8 cellular contexts compared by ENCODE assay signal in the genomic region with DNA sequence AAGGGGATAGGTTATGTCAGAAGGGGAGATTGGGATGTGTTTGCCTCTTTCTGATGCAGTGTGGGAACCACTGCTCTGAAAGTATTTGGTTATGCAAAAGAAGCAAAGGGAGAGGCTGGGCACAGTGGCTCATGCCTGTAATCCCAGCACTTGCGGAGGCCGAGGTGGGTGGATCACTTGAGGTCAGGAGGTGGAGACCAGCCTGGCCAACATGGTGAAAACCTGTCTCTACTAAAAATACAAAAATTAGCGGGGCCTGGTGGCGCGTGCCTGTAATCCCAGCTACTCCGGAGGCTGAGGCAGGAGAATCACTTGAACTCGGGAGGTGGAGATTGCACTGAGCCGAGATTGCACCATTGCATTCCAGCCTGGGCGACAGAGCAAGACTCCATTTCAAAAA.
DNase-seq lines count a peak whose midpoint lies in the region; ATAC-seq and TF ChIP-seq lines count a peak whose summit lies in the region.
"Not testable (repeated sequence)": the region's sequence is repeated elsewhere in the genome, so short reads cannot be mapped to it uniquely, and the experiment has no call there.

No MANE protein-coding gene starts in this region.

- H3K27me3 ChIP-seq in ACC112 (ENCODE audit: insufficient read depth, low read length); adipocyte (replicated peaks; ENCODE audit: control insufficient read depth, insufficient read depth, low read length); lower lobe of right lung (ENCODE audit: low read depth); psoas muscle (ENCODE audit: insufficient read depth in 3 of 3, low read length in 2 of 3); subcutaneous abdominal adipose tissue (ENCODE audit: control insufficient read depth in 5 of 5, insufficient read depth in 4 of 5, low read length in 5 of 5); aorta (ENCODE audit: control insufficient read depth in 1 of 2, insufficient read depth in 2 of 2, low read length in 1 of 2): not testable (repeated sequence)

- H2AFZ ChIP-seq in ACC112 (ENCODE audit: low read length, unreplicated experiment) = not testable (repeated sequence)

- intact Hi-C loops in lower lobe of right lung (cut with DNase I); psoas muscle (cut with DNase I); aorta (cut with DNase I): not testable (repeated sequence)

- DNase-seq in NCI-H526 (lab: John Stamatoyannopoulos, UW) (peak; percentile 6 to 46), fibroblast of the aortic adventitia (ENCODE audit: low read depth) (peak; percentile 52), psoas muscle (peak; percentile 59 to 65)
- not testable (repeated sequence) for DNase-seq in adipocyte (ENCODE audit: low read depth); lower lobe of right lung; aorta

- H3K4me1 ChIP-seq in ACC112 (ENCODE audit: control insufficient read depth, insufficient read depth, low read length, unreplicated experiment) = peaks cover 21% of the 10 kb centered on the region
- H3K4me1 ChIP-seq in adipocyte (ENCODE audit: control insufficient read depth, insufficient read depth, low read length) = peaks cover 24% of the 10 kb centered on the region
- H3K4me1 ChIP-seq in lower lobe of right lung; aorta (ENCODE audit: control insufficient read depth in 1 of 2, insufficient read depth in 2 of 2, low read length in 2 of 2): not testable (repeated sequence)
- H3K4me1 ChIP-seq in psoas muscle = peaks cover 12% of the 10 kb centered on the region
- H3K4me1 ChIP-seq in subcutaneous abdominal adipose tissue (ENCODE audit: control insufficient read depth in 5 of 5, insufficient read depth in 5 of 5, low read length in 5 of 5) = peaks cover 0 to 13% (median 10%) of the 10 kb centered on the region in 5 donors

- not testable (repeated sequence) for H3K4me3 ChIP-seq in ACC112 (ENCODE audit: low read depth, low read length); fibroblast of the aortic adventitia (ENCODE audit: low read depth, low read length); lower lobe of right lung; psoas muscle; subcutaneous abdominal adipose tissue (ENCODE audit: low read depth in 1 of 5, low read length in 5 of 5); aorta (ENCODE audit: low read length in 2 of 2)
- H3K4me3 ChIP-seq in adipocyte (ENCODE audit: low read length) = peak overlapping the region; percentile 49

- H3K27ac ChIP-seq in ACC112 (ENCODE audit: low read depth, low read length) (peak overlapping the region; percentile 90), lower lobe of right lung (peak overlapping the region; percentile 71), psoas muscle (peak overlapping the region; percentile 82), subcutaneous abdominal adipose tissue (ENCODE audit: low read depth, low read length) (peak overlapping the region; percentile 76)
- H3K27ac ChIP-seq in aorta (ENCODE audit: low read depth in 1 of 2, low read length in 2 of 2) = not testable (repeated sequence)

- peak; percentile 53 to 64 for ATAC-seq in lower lobe of right lung
- ATAC-seq in psoas muscle = peak in 3 of 4 donors; percentile 41 to 49 (median 45)
- peak; percentile 44 for ATAC-seq in aorta (ENCODE audit: low FRiP score)

- not testable (repeated sequence) for H3K36me3 ChIP-seq in ACC112 (ENCODE audit: insufficient read depth, low read length); adipocyte (ENCODE audit: control insufficient read depth, insufficient read depth, low read length, severe bottlenecking); lower lobe of right lung; psoas muscle (ENCODE audit: insufficient read depth in 1 of 2, low read depth in 1 of 2); subcutaneous abdominal adipose tissue (ENCODE audit: control insufficient read depth in 5 of 5, insufficient read depth in 5 of 5, low read length in 5 of 5); aorta (ENCODE audit: control insufficient read depth in 1 of 2, insufficient read depth in 2 of 2, low read length in 1 of 2)

- not testable (repeated sequence) for H3K9me3 ChIP-seq in adipocyte (ENCODE audit: control insufficient read depth, low read length); lower lobe of right lung; psoas muscle; subcutaneous abdominal adipose tissue (ENCODE audit: control insufficient read depth in 5 of 5, low read length in 5 of 5); aorta (ENCODE audit: control insufficient read depth, low read length)

- WGBS in psoas muscle, 3 donors = 31 to 67% (median 48%) methylated on average over 9 of the region's 9 CpGs
- 92 to 93% methylated on average over 9 of the region's 9 CpGs for WGBS in aorta, 2 donors

- not testable (repeated sequence) for TF ChIP-seq CTCF in fibroblast of the aortic adventitia (IDR thresholded peaks at IDR 0.05; ENCODE audit: insufficient read depth, low read length); lower lobe of right lung (IDR thresholded peaks at IDR 0.05); psoas muscle (IDR thresholded peaks at IDR 0.05)

- H3K79me2 ChIP-seq in ACC112 (ENCODE audit: control insufficient read depth, insufficient read depth, low read length, unreplicated experiment) = not testable (repeated sequence)

- H3K9ac ChIP-seq in adipocyte (ENCODE audit: low read length) = peak overlapping the region; percentile 67
- not testable (repeated sequence) for H3K9ac ChIP-seq in subcutaneous abdominal adipose tissue (ENCODE audit: low read length in 5 of 5)
